24 cellular contexts compared by ENCODE assay signal in genomic region chr1:90990779-90991178, GRCh38.
"Had no signal": no experiment of that assay in that cellular context is flagged by ENCODE, and none has a peak within 500 bp of the region (broad histone marks: within the 10 kb centered on the region; RNA-seq: fewer than 3 reads in every experiment).

No MANE protein-coding gene starts in this region.

- H3K27ac Mint-ChIP-seq: neural progenitor cell had no signal

- DNase-seq: dorsolateral prefrontal cortex; effector CD8-positive, alpha-beta T cell; gastrocnemius medialis; heart right ventricle; hypothalamus; islet precursor cell; mammary epithelial cell; mucosa of descending colon; nucleus accumbens; sigmoid colon; stimulated activated CD4-positive, alpha-beta T cell treated with anti-CD3 and anti-CD28 coated beads, Interleukin-2, amount 100 ng/mL, for 24 hours; stimulated activated CD4-positive, alpha-beta T cell treated with anti-CD3 and anti-CD28 coated beads, Interleukin-4, amount 100 ng/mL, for 4 hours; stimulated activated naive CD4-positive, alpha-beta T cell; stomach; substantia nigra; transverse colon had no signal

- H2AFZ ChIP-seq: neural progenitor cell had no signal

- H3K36me3 ChIP-seq: gastrocnemius medialis, sigmoid colon, thoracic aorta had no signal

- H3K4me3 ChIP-seq: coronary artery, dorsolateral prefrontal cortex, gastrocnemius medialis, heart right ventricle, mucosa of descending colon, neural progenitor cell, right atrium auricular region, sigmoid colon, skin epidermis, stomach, thoracic aorta, transverse colon had no signal

- H3K27ac ChIP-seq: coronary artery, dorsolateral prefrontal cortex, gastrocnemius medialis, heart right ventricle, neural progenitor cell, right atrium auricular region, sigmoid colon, skin epidermis, stomach, thoracic aorta, transverse colon had no signal

- H3K9me3 ChIP-seq: mucosa of descending colon, sigmoid colon had no signal

- ATAC-seq: esophagus mucosa, gastrocnemius medialis, heart right ventricle, left lobe of liver, mucosa of descending colon had no signal

- H3K27me3 Mint-ChIP-seq: natural killer cell treated with Interleukin-12 subunit alpha and Interleukin-12 subunit beta and Interleukin-15 and Interleukin-18, amount 100 ng/mL, for 72 hours had no signal

- H3K4me1 Mint-ChIP-seq: neural progenitor cell had no signal

- H3K27me3 ChIP-seq: dorsolateral prefrontal cortex, gastrocnemius medialis, heart right ventricle, neural progenitor cell, right atrium auricular region, sigmoid colon, stomach, transverse colon had no signal

- H3K4me3 Mint-ChIP-seq: natural killer cell treated with Interleukin-12 subunit alpha and Interleukin-12 subunit beta and Interleukin-15 and Interleukin-18, amount 100 ng/mL, for 72 hours; neural progenitor cell had no signal

- H3K4me2 ChIP-seq: neural progenitor cell had no signal

- H3K4me1 ChIP-seq: neural progenitor cell had no signal
